In the genomic region with DNA sequence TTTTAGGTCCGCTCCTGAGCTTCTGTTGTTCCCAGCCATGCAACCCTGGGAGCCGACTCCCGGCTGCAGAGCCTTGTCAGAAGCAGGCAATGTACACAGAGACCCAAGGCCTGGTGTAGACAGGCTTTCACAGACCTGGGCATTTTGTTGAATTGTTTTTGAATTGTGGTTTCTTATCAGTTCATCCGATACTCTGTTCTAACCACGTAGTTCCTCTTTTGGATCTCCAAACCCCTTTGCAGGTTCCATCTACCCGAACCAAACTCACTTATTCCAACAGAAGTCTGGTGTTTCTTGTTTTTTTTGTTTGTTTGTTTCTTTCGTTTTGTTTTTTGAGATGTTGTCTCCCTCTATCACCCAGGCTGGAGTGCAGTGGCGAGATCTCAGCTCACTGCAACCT, we compare ENCODE assay signal across 14 cellular contexts. TPM values are rescaled to one million over a fixed set of nuclear protein-coding genes. Genes with fewer than 3 reads are reported as not detected.
DNase-seq lines count a peak whose midpoint lies in the region; ATAC-seq, FAIRE-seq and TF ChIP-seq lines count a peak whose summit lies in the region.
"Had no signal": no experiment of that assay in that cellular context is flagged by ENCODE, and none has a peak within 500 bp of the region (broad histone marks: within the 10 kb centered on the region; RNA-seq: fewer than 3 reads in every experiment).

No MANE protein-coding gene starts in this region.

- peak overlapping the region; percentile 51 for H3K4me3 ChIP-seq in DOHH2 (ENCODE audit: low read length)
- H3K4me3 ChIP-seq in NB4 (ENCODE audit: low read depth, low read length), result no peak overlapping the region
- H3K4me3 ChIP-seq in astrocyte (ENCODE audit: insufficient read depth, low read depth, low read length), result no peak overlapping the region
- H3K4me3 ChIP-seq in gastroesophageal sphincter, result no peak overlapping the region
- H3K4me3 ChIP-seq in MG63, result no peak overlapping the region

- no peak for TF ChIP-seq CTCF in DOHH2 (IDR thresholded peaks at IDR 0.05; ENCODE audit: low read depth, low read length, poor library complexity, severe bottlenecking)
- TF ChIP-seq CTCF in NB4 (IDR thresholded peaks at IDR 0.05; ENCODE audit: low read depth, low read length), result no peak
- TF ChIP-seq CTCF in astrocyte (IDR thresholded peaks at IDR 0.05; ENCODE audit: insufficient read depth, low read depth, low read length), result no peak
- TF ChIP-seq CTCF in gastroesophageal sphincter (IDR thresholded peaks at IDR 0.05), result no peak

- no peak overlapping the region for H3K27ac ChIP-seq in DOHH2 (ENCODE audit: low read depth, low read length)
- H3K27ac ChIP-seq in astrocyte (ENCODE audit: low read depth, low read length), result no peak overlapping the region
- no peak overlapping the region for H3K27ac ChIP-seq in gastroesophageal sphincter
- H3K27ac ChIP-seq: neutrophil had no signal

- H3K4me2 ChIP-seq in DOHH2 (ENCODE audit: low read length), result peak overlapping the region; percentile 64
- no peak overlapping the region for H3K4me2 ChIP-seq in astrocyte (ENCODE audit: low read length)

- H2AFZ ChIP-seq in astrocyte (ENCODE audit: low read depth, low read length), result no peak overlapping the region

- DNase-seq in NB4 (ENCODE audit: low read depth) (peak; percentile 87), astrocyte (ENCODE audit: low read depth) (peak; percentile 3), COLO829 (ENCODE audit: low spot score) (no peak), MG63 (no peak)
- DNase-seq: amniotic stem cell; CD4-positive, alpha-beta T cell; NCI-H1092 treated with DMSO at 0.1 percent for 48 hours; NCI-H774 had no signal

- H3K4me1 ChIP-seq in DOHH2 (ENCODE audit: control insufficient read depth, low read length), result peaks cover 18% of the 10 kb centered on the region
- H3K4me1 ChIP-seq in astrocyte (ENCODE audit: insufficient read depth, low read length), result no peaks in the 10 kb centered on the region
- no peaks in the 10 kb centered on the region for H3K4me1 ChIP-seq in gastroesophageal sphincter

- H3K27me3 ChIP-seq in DOHH2 (ENCODE audit: control insufficient read depth, low read length), result no peaks in the 10 kb centered on the region
- no peaks in the 10 kb centered on the region for H3K27me3 ChIP-seq in astrocyte (ENCODE audit: insufficient read depth, low read length)
- peaks cover 24% of the 10 kb centered on the region for H3K27me3 ChIP-seq in gastroesophageal sphincter
- H3K27me3 ChIP-seq in MG63, result no peaks in the 10 kb centered on the region

- H3K79me2 ChIP-seq in DOHH2 (ENCODE audit: control insufficient read depth, low read length) (no peaks in the 10 kb centered on the region), astrocyte (ENCODE audit: insufficient read depth, low read length) (no peaks in the 10 kb centered on the region)

- no peak for TF ChIP-seq EP300 in gastroesophageal sphincter (IDR thresholded peaks at IDR 0.05)

- no peak for FAIRE-seq in astrocyte (lab: Jason Lieb, UNC)

- H3K9ac ChIP-seq in astrocyte (ENCODE audit: low read length), result no peak overlapping the region

- no peak for TF ChIP-seq POLR2A in NB4 (IDR thresholded peaks at IDR 0.05; ENCODE audit: extremely low read depth, insufficient read length)
- TF ChIP-seq POLR2A in gastroesophageal sphincter (IDR thresholded peaks at IDR 0.05), result no peak

- WGBS in gastroesophageal sphincter (ENCODE audit: low coverage in 1 of 2), 2 donors, result 38 to 67% methylated on average over 3 to 4 of the region's 8 CpGs

- no peak overlapping the region for H3K4me3 Mint-ChIP-seq in astrocyte (ENCODE audit: unreplicated experiment)
- H3K4me3 Mint-ChIP-seq: CD4-positive, alpha-beta T cell had no signal

- H3F3A ChIP-seq in DOHH2 (ENCODE audit: control insufficient read depth, insufficient read depth), result no peaks in the 10 kb centered on the region

- peaks cover 6% of the 10 kb centered on the region for H3K9me3 Mint-ChIP-seq in astrocyte (ENCODE audit: unreplicated experiment)
- H3K9me3 Mint-ChIP-seq: CD4-positive, alpha-beta T cell had no signal

- no peaks in the 10 kb centered on the region for H3K9me2 ChIP-seq in DOHH2 (replicated peaks; ENCODE audit: control insufficient read depth, low read length)

- no peak overlapping the region for H3K27ac Mint-ChIP-seq in astrocyte (ENCODE audit: unreplicated experiment)
- H3K27ac Mint-ChIP-seq: CD4-positive, alpha-beta T cell had no signal

- H3K36me3 ChIP-seq in DOHH2 (ENCODE audit: control insufficient read depth, low read length), result no peaks in the 10 kb centered on the region
- no peaks in the 10 kb centered on the region for H3K36me3 ChIP-seq in astrocyte (ENCODE audit: insufficient read depth, low read length)
- H3K36me3 ChIP-seq in gastroesophageal sphincter, result no peaks in the 10 kb centered on the region
- no peaks in the 10 kb centered on the region for H3K36me3 ChIP-seq in MG63
- H3K36me3 ChIP-seq: neutrophil had no signal

- ATAC-seq in GM18868 (IDR thresholded peaks at IDR 0.05; ENCODE audit: unreplicated experiment), result peak; percentile 51
- no peak for ATAC-seq in gastroesophageal sphincter
- ATAC-seq in HG02870 (IDR thresholded peaks at IDR 0.05; ENCODE audit: unreplicated experiment), result no peak
- ATAC-seq: left lobe of liver had no signal

- no peaks in the 10 kb centered on the region for H3K27me3 Mint-ChIP-seq in astrocyte (ENCODE audit: low read depth, unreplicated experiment)

- H3K9me3 ChIP-seq in DOHH2 (ENCODE audit: control insufficient read depth, insufficient read depth, low read length) (no peaks in the 10 kb centered on the region), astrocyte (ENCODE audit: insufficient read depth, low read depth, low read length) (peaks cover 2% of the 10 kb centered on the region), gastroesophageal sphincter (no peaks in the 10 kb centered on the region), MG63 (no peaks in the 10 kb centered on the region)
- H3K9me3 ChIP-seq: neutrophil had no signal

- H3K4me1 Mint-ChIP-seq in astrocyte (ENCODE audit: low read depth, unreplicated experiment), result no peaks in the 10 kb centered on the region

- H4K20me1 ChIP-seq in DOHH2 (ENCODE audit: control insufficient read depth, insufficient read depth, low read depth, low read length) (no peaks in the 10 kb centered on the region), astrocyte (ENCODE audit: insufficient read depth, low read length) (no peaks in the 10 kb centered on the region)

- no peaks in the 10 kb centered on the region for H3K36me3 Mint-ChIP-seq in astrocyte (ENCODE audit: low read depth, unreplicated experiment)

RNA-seq across cellular contexts. Expression of gene NLRP2, which starts 6.3 kb away (rescaled TPM):
- total RNA-seq in astrocyte (0.27 TPM in 1 of 2 replicates, not detected in the other), gastroesophageal sphincter (1 to 10 TPM in 1 of 4 donors, under 1 TPM in 1, not detected in 2; 0.15 to 1.1 TPM)
- not detected in 2 replicates for total RNA-seq in MG63 (2014; rRNA removed; shearing (Covaris generic); ENCODE audit: low replicate concordance)

RNA-seq across cellular contexts. Expression of gene NLRP7, which starts 12.5 kb away (rescaled TPM):
- total RNA-seq in astrocyte (not detected in 2 replicates), gastroesophageal sphincter (not detected)
- not detected in 2 replicates for total RNA-seq in MG63 (2014; rRNA removed; shearing (Covaris generic); ENCODE audit: low replicate concordance)
- total RNA-seq: CD4-positive, alpha-beta T cell; left lobe of liver had no signal

RNA-seq across cellular contexts. Expression of gene NCR1, which starts 53.9 kb away (rescaled TPM):
- total RNA-seq in astrocyte (not detected in 2 replicates), gastroesophageal sphincter (not detected)
- total RNA-seq in MG63 (2014; rRNA removed; shearing (Covaris generic); ENCODE audit: low replicate concordance), result not detected in 2 replicates
- total RNA-seq: CD4-positive, alpha-beta T cell had no signal

Comparison
In these comparisons a context has a peak if more than half of its experiments do, and no peak if none do; other contexts are left out.
1. DNase-seq: peak in NB4 (single experiment) and astrocyte (single experiment); none in COLO829 (single experiment) and MG63 (single experiment).